ENCODE assay signal across 10 cellular contexts in genomic region chr10:69057951-69058297, GRCh38. TPM values are rescaled to one million over a fixed set of nuclear protein-coding genes. Genes with fewer than 3 reads are reported as not detected.
A peak's percentile ranks its signal among the peaks of the same experiment; 100 is the strongest.
DNase-seq lines count a peak whose midpoint lies in the region; TF ChIP-seq lines count a peak whose summit lies in the region.
"Had no signal": no experiment of that assay in that cellular context is flagged by ENCODE, and none has a peak within 500 bp of the region (broad histone marks: within the 10 kb centered on the region; RNA-seq: fewer than 3 reads in every experiment).

No MANE protein-coding gene starts in this region.

- POLR2A ChIA-PET in GM10248 (lab: Yijun Ruan, JAX) = interaction anchor here (2.6 kb wide), 1 partner anchor 30 kb away, joined by 10 read pairs; the partner anchor contains the start of gene SRGN

- no peak for TF ChIP-seq CTCF in cardiac fibroblast (IDR thresholded peaks at IDR 0.05; ENCODE audit: low read depth, low read length)
- no peak for TF ChIP-seq CTCF in GM10248 (IDR thresholded peaks at IDR 0.05; ENCODE audit: control extremely low read depth, extremely low read depth, low read depth, missing control alignments)

- H3K4me1 ChIP-seq in mononuclear cell (ENCODE audit: insufficient read depth, low read length) = peaks cover 98% of the 10 kb centered on the region

- CTCF ChIA-PET in GM10248 (lab: Yijun Ruan, JAX) = interaction anchor here (1.3 to 1.5 kb wide), 2 partner anchors 10 to 12 kb away, joined by 3 to 4 read pairs; no protein-coding TSS in a partner anchor

- H3K4me3 ChIP-seq in cardiac fibroblast (replicated peaks in 1 of 2; ENCODE audit: low read depth in 2 of 2, low read length in 2 of 2) (no peak overlapping the region), mononuclear cell (ENCODE audit: low read length) (peak overlapping the region; percentile 10)

- DNase-seq in AG08396 (ENCODE audit: low spot score) = peak; percentile 32
- peak; percentile 25 for DNase-seq in HS-5 (ENCODE audit: low read depth)
- peak; percentile 56 to 67 for DNase-seq in cardiac fibroblast (ENCODE audit: low read depth in 2 of 2)
- no peak for DNase-seq in GM10248 (ENCODE audit: extremely low spot score)
- DNase-seq in OCI-M2 (lab: John Stamatoyannopoulos, UW; ENCODE audit: unreplicated experiment) = no peak
- DNase-seq in NCI-H82 (lab: John Stamatoyannopoulos, UW) = no peak
- DNase-seq in stimulated activated CD4-positive, alpha-beta T cell treated with anti-CD3 and anti-CD28 coated beads, Interleukin-15, amount 100 ng/mL, for 24 hours = no peak
- DNase-seq: DMS 273 treated with DMSO at 0.1 percent for 48 hours, NCI-H446 had no signal

- H3K9me3 ChIP-seq in mononuclear cell (ENCODE audit: low read depth, low read length) = no peaks in the 10 kb centered on the region

- no peaks in the 10 kb centered on the region for H3K27me3 ChIP-seq in mononuclear cell (ENCODE audit: insufficient read depth, low read length)

RNA-seq across cellular contexts. Expression of gene SRGN, which starts 30.0 kb away (rescaled TPM):
- total RNA-seq in mononuclear cell = 1,782 TPM

Comparison
In these comparisons a context has a peak if more than half of its experiments do, and no peak if none do; other contexts are left out.
1. DNase-seq: peak in AG08396 (single experiment), HS-5 (single experiment) and cardiac fibroblast (2 of 2); none in GM10248 (single experiment), OCI-M2 (single experiment), NCI-H82 (single experiment) and stimulated activated CD4-positive, alpha-beta T cell treated with anti-CD3 and anti-CD28 coated beads, Interleukin-15, amount 100 ng/mL, for 24 hours (single experiment).